In genomic region chr1:41726899-41727748, GRCh38 we compare ENCODE assay signal across 2 cellular contexts.
TF ChIP-seq lines count a peak whose summit lies in the region.

No MANE protein-coding gene starts in this region.

TF ChIP-seq in HCT116, 20 proteins besides CTCF, POLR2A, EP300 and RAD21:
- TF ChIP-seq ZBTB33 (IDR thresholded peaks at IDR 0.05; ENCODE audit: extremely low read depth, insufficient replicate concordance, low read length) (no peak), ELF1 (IDR thresholded peaks at IDR 0.05; ENCODE audit: borderline replicate concordance, low read depth) (no peak), EZH2 (IDR thresholded peaks at IDR 0.05) (no peak), YY1 (IDR thresholded peaks at IDR 0.05; ENCODE audit: extremely low read depth, insufficient replicate concordance, low read depth, low read length) (no peak), CEBPB (IDR thresholded peaks at IDR 0.05; ENCODE audit: low read depth) (no peak), POLR2AphosphoS5 (IDR thresholded peaks at IDR 0.05; ENCODE audit: low read depth, low read length) (no peak), EGR1 (IDR thresholded peaks at IDR 0.05; ENCODE audit: low read depth) (no peak), ZNF274 (IDR thresholded peaks at IDR 0.05; ENCODE audit: low read depth, low read length) (no peak), ATF3 (IDR thresholded peaks at IDR 0.05) (no peak)
- TF ChIP-seq, protein P1, sequence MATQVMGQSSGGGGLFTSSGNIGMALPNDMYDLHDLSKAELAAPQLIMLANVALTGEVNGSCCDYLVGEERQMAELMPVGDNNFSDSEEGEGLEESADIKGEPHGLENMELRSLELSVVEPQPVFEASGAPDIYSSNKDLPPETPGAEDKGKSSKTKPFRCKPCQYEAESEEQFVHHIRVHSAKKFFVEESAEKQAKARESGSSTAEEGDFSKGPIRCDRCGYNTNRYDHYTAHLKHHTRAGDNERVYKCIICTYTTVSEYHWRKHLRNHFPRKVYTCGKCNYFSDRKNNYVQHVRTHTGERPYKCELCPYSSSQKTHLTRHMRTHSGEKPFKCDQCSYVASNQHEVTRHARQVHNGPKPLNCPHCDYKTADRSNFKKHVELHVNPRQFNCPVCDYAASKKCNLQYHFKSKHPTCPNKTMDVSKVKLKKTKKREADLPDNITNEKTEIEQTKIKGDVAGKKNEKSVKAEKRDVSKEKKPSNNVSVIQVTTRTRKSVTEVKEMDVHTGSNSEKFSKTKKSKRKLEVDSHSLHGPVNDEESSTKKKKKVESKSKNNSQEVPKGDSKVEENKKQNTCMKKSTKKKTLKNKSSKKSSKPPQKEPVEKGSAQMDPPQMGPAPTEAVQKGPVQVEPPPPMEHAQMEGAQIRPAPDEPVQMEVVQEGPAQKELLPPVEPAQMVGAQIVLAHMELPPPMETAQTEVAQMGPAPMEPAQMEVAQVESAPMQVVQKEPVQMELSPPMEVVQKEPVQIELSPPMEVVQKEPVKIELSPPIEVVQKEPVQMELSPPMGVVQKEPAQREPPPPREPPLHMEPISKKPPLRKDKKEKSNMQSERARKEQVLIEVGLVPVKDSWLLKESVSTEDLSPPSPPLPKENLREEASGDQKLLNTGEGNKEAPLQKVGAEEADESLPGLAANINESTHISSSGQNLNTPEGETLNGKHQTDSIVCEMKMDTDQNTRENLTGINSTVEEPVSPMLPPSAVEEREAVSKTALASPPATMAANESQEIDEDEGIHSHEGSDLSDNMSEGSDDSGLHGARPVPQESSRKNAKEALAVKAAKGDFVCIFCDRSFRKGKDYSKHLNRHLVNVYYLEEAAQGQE (IDR thresholded peaks at IDR 0.05; ENCODE audit: low read depth) = no peak

TF ChIP-seq in H1, 55 proteins besides CTCF, POLR2A, EP300 and RAD21 (continued from another document):
- TF ChIP-seq, protein P2, sequence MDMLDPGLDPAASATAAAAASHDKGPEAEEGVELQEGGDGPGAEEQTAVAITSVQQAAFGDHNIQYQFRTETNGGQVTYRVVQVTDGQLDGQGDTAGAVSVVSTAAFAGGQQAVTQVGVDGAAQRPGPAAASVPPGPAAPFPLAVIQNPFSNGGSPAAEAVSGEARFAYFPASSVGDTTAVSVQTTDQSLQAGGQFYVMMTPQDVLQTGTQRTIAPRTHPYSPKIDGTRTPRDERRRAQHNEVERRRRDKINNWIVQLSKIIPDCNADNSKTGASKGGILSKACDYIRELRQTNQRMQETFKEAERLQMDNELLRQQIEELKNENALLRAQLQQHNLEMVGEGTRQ (IDR thresholded peaks at IDR 0.05; ENCODE audit: low read length) = no peak
- no peak for TF ChIP-seq ZNF274 (IDR thresholded peaks at IDR 0.05; ENCODE audit: borderline replicate concordance, extremely low read depth, low read length)
